ENCODE assay signal across 14 cellular contexts in the genomic region with DNA sequence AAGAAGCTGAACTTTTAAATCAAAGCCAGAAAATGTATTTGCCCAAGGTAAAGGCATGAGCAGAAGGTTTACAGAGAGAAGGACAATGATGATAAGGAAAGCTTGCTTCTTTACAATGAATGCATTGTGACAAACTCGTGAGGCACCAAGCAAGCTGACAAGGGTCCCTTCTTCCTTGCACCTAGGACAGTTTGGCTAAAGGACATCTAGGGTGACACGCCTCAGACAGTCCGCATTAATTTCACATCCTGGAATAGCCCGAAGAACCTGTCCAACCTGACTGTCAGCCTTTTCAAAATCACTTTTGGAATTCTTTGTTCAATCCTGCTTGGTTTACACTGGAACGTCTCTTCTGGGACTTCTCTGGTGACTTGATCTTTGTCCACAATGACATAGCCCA.
DNase-seq lines count a peak whose midpoint lies in the region; ATAC-seq and FAIRE-seq lines count a peak whose summit lies in the region.
"Had no signal": no experiment of that assay in that cellular context is flagged by ENCODE, and none has a peak within 500 bp of the region (broad histone marks: within the 10 kb centered on the region; RNA-seq: fewer than 3 reads in every experiment).

No MANE protein-coding gene starts in this region.

- H3K9me3 Mint-ChIP-seq in dendritic cell treated with granulocyte-macrophage colony-stimulating factor and Interleukin-4, amounts not matched to agents 40 ng/mL and 50 ng/mL, for 4 days = peaks cover 7% of the 10 kb centered on the region
- H3K9me3 Mint-ChIP-seq in activated T-cell treated with anti-CD3 and anti-CD28 coated beads, Interleukin-2, amount 50 U/mL, for 72 hours = peaks cover 5% of the 10 kb centered on the region in 2 donors

- DNase-seq in NCI-H1417 (lab: John Stamatoyannopoulos, UW) = peak in 2 of 3 experiments; percentile 5 to 12
- DNase-seq in NCI-H1417 treated with DMSO at 0.1 percent for 48 hours (lab: John Stamatoyannopoulos, UW) = no peak
- peak; percentile 28 for DNase-seq in NCI-H345 treated with DMSO at 0.1 percent for 48 hours (lab: John Stamatoyannopoulos, UW; ENCODE audit: unreplicated experiment)
- peak; percentile 20 for DNase-seq in small intestine
- no peak for DNase-seq in NCI-H82 (lab: John Stamatoyannopoulos, UW)
- DNase-seq in activated T-cell treated with anti-CD3 and anti-CD28 coated beads, Interleukin-2, amount 50 U/mL, for 72 hours = no peak
- DNase-seq in NK-92 treated with Interleukin-12 subunit alpha and Interleukin-12 subunit beta, amount 100 ng/mL, for 24 hours (lab: John Stamatoyannopoulos, UW) = no peak
- DNase-seq: 8988T; activated CD8-positive, alpha-beta memory T cell treated with anti-CD3 and anti-CD28 coated beads, Interleukin-2, amount 50 U/mL, for 4 hours; activated naive CD4-positive, alpha-beta T cell treated with anti-CD3 and anti-CD28 coated beads, Interleukin-2, amount 50 U/mL, for 16 hours; left ventricle myocardium inferior; T-helper 1 cell had no signal

- no peak overlapping the region for H3K4me3 Mint-ChIP-seq in dendritic cell treated with granulocyte-macrophage colony-stimulating factor and Interleukin-4, amounts not matched to agents 40 ng/mL and 50 ng/mL, for 4 days
- H3K4me3 Mint-ChIP-seq in activated T-cell treated with anti-CD3 and anti-CD28 coated beads, Interleukin-2, amount 50 U/mL, for 72 hours = no peak overlapping the region
- H3K4me3 Mint-ChIP-seq: brain had no signal

- H3K27ac Mint-ChIP-seq in dendritic cell treated with granulocyte-macrophage colony-stimulating factor and Interleukin-4, amounts not matched to agents 40 ng/mL and 50 ng/mL, for 4 days = peak overlapping the region; percentile 92
- no peak overlapping the region for H3K27ac Mint-ChIP-seq in activated T-cell treated with anti-CD3 and anti-CD28 coated beads, Interleukin-2, amount 50 U/mL, for 72 hours

- H3K36me3 ChIP-seq in small intestine (ENCODE audit: control insufficient read depth in 2 of 2, insufficient read depth in 2 of 2, low read length in 2 of 2) = no peaks in the 10 kb centered on the region
- H3K36me3 ChIP-seq: left ventricle myocardium inferior had no signal

- H3K4me1 ChIP-seq in small intestine (ENCODE audit: control insufficient read depth in 2 of 2, insufficient read depth in 1 of 2, low read depth in 1 of 2, low read length in 1 of 2) = peaks cover 0 to 5% of the 10 kb centered on the region in 2 donors

- H3K27me3 Mint-ChIP-seq in dendritic cell treated with granulocyte-macrophage colony-stimulating factor and Interleukin-4, amounts not matched to agents 40 ng/mL and 50 ng/mL, for 4 days = no peaks in the 10 kb centered on the region
- H3K27me3 Mint-ChIP-seq in activated T-cell treated with anti-CD3 and anti-CD28 coated beads, Interleukin-2, amount 50 U/mL, for 72 hours (ENCODE audit: low read depth) = peaks cover 6% of the 10 kb centered on the region

- intact Hi-C loops in dendritic cell treated with granulocyte-macrophage colony-stimulating factor and Interleukin-4, amounts not matched to agents 40 ng/mL and 50 ng/mL, for 4 days (cut with micrococcal nuclease) = no loop called here

- no peaks in the 10 kb centered on the region for H3K9me3 ChIP-seq in small intestine (ENCODE audit: control insufficient read depth, low read depth)

- no peaks in the 10 kb centered on the region for H3K36me3 Mint-ChIP-seq in dendritic cell treated with granulocyte-macrophage colony-stimulating factor and Interleukin-4, amounts not matched to agents 40 ng/mL and 50 ng/mL, for 4 days (ENCODE audit: low read depth)
- peaks cover 0 to 2% of the 10 kb centered on the region in 2 donors for H3K36me3 Mint-ChIP-seq in activated T-cell treated with anti-CD3 and anti-CD28 coated beads, Interleukin-2, amount 50 U/mL, for 72 hours (ENCODE audit: insufficient read depth in 2 of 2)
- H3K36me3 Mint-ChIP-seq: brain had no signal

- FAIRE-seq in small intestine (lab: Jason Lieb, UNC) = no peak

- WGBS in small intestine, 3 donors = 14 to 55% (median 36%) methylated on average over 5 of the region's 5 CpGs

- peaks cover 75% of the 10 kb centered on the region for H3K4me1 Mint-ChIP-seq in dendritic cell treated with granulocyte-macrophage colony-stimulating factor and Interleukin-4, amounts not matched to agents 40 ng/mL and 50 ng/mL, for 4 days (ENCODE audit: low read depth)
- peaks cover 45% of the 10 kb centered on the region for H3K4me1 Mint-ChIP-seq in activated T-cell treated with anti-CD3 and anti-CD28 coated beads, Interleukin-2, amount 50 U/mL, for 72 hours (ENCODE audit: low read depth)

- no peaks in the 10 kb centered on the region for H3K27me3 ChIP-seq in small intestine (ENCODE audit: control insufficient read depth in 2 of 2, insufficient read depth in 2 of 2, low read length in 2 of 2)

- H3K4me3 ChIP-seq in small intestine (ENCODE audit: low read depth in 1 of 2, low read length in 2 of 2) = no peak overlapping the region
- H3K4me3 ChIP-seq: left ventricle myocardium inferior had no signal

- H3K27ac ChIP-seq in small intestine (ENCODE audit: low read depth in 1 of 2, low read length in 1 of 2) = peak overlapping the region in 1 of 2 donors; percentile 18

- no peak for ATAC-seq in activated T-cell treated with anti-CD3 and anti-CD28 coated beads, Interleukin-2, amount 50 U/mL, for 72 hours (replicated peaks in 1 of 2)

Comparison
In these comparisons a context has a peak if more than half of its experiments do, and no peak if none do; other contexts are left out.
1. DNase-seq: peak in NCI-H1417 (2 of 3), NCI-H345 treated with DMSO at 0.1 percent for 48 hours (single experiment) and small intestine (single experiment); none in NCI-H1417 treated with DMSO at 0.1 percent for 48 hours (single experiment), NCI-H82 (single experiment), activated T-cell treated with anti-CD3 and anti-CD28 coated beads, Interleukin-2, amount 50 U/mL, for 72 hours (0 of 2) and NK-92 treated with Interleukin-12 subunit alpha and Interleukin-12 subunit beta, amount 100 ng/mL, for 24 hours (single experiment).